ENCODE assay signal across 22 cellular contexts in genomic region chr22:27723150-27723549, GRCh38.
DNase-seq lines count a peak whose midpoint lies in the region; ATAC-seq and TF ChIP-seq lines count a peak whose summit lies in the region.
"Had no signal": no experiment of that assay in that cellular context is flagged by ENCODE, and none has a peak within 500 bp of the region (broad histone marks: within the 10 kb centered on the region; RNA-seq: fewer than 3 reads in every experiment).

No MANE protein-coding gene starts in this region.

- intact Hi-C loops in HCT116 (cut with micrococcal nuclease): no loop called here

- H3K9me3 ChIP-seq in HCT116 (ENCODE audit: control insufficient read depth in 1 of 2, insufficient read depth in 1 of 2, low read depth in 1 of 2, low read length in 2 of 2) (no peaks in the 10 kb centered on the region), osteoblast (ENCODE audit: low read depth, low read length) (no peaks in the 10 kb centered on the region)
- H3K9me3 ChIP-seq: colonic mucosa, vagina had no signal

- BruUV-seq in HCT116 (replicated peaks; lab: Mats Ljungman, UMichigan): no TSS peak

- TF ChIP-seq CTCF in BJ (IDR thresholded peaks at IDR 0.05; ENCODE audit: insufficient read depth, low read depth, low read length) (0 out of 2 replicates have a peak, but pooled peaks have one; percentile 6), HCT116 (IDR thresholded peaks at IDR 0.05 in 2 of 3, conservative IDR thresholded peaks at IDR 0.05 in 1 of 3; ENCODE audit: borderline replicate concordance in 1 of 3, insufficient read depth in 1 of 3, low read depth in 2 of 3, low read length in 2 of 3) (peak in 2 of 3 experiments; percentile 13 to 47; a peak in 1 of 6 replicates), cardiac fibroblast (IDR thresholded peaks at IDR 0.05; ENCODE audit: low read depth, low read length) (peak; percentile 3), osteoblast (IDR thresholded peaks at IDR 0.05; ENCODE audit: extremely low read depth, low read depth, low read length) (peak; percentile 20)

- H3K4me1 ChIP-seq in HCT116 (ENCODE audit: control insufficient read depth in 1 of 2, insufficient read depth in 2 of 2, low read length in 2 of 2) (peaks cover 31 to 48% of the 10 kb centered on the region in 2 experiments), osteoblast (ENCODE audit: insufficient read depth, low read length) (peaks cover 6% of the 10 kb centered on the region)
- H3K4me1 ChIP-seq: colonic mucosa had no signal

- TF ChIP-seq RAD21 in HCT116 (IDR thresholded peaks at IDR 0.05; ENCODE audit: low read depth): peak; percentile 31; the same call in 1 of the 2 replicates

- DNase-seq in BJ (ENCODE audit: low read depth) (no peak), HCT116 (ENCODE audit: low read depth, low spot score) (no peak), cardiac fibroblast (ENCODE audit: low read depth in 2 of 2) (no peak), osteoblast (ENCODE audit: insufficient read length, low spot score, missing footprints) (no peak), dermis blood vessel endothelial cell (no peak), SK-N-DZ (ENCODE audit: low spot score) (no peak)
- DNase-seq in stimulated activated CD8-positive, alpha-beta memory T cell treated with anti-CD3 and anti-CD28 coated beads, Interleukin-4, amount 100 ng/mL, for 48 hours: no peak
- DNase-seq: activated CD4-positive, alpha-beta T cell treated with anti-CD3 and anti-CD28 coated beads, Interleukin-2, amount 50 U/mL, for 4 hours; activated naive CD4-positive, alpha-beta T cell; activated T-cell treated with anti-CD3 and anti-CD28 coated beads for 4 hours; anterior cingulate cortex; C1 segment of cervical spinal cord; colonic mucosa; DMS53; NCI-H1417 treated with DMSO at 0.1 percent for 48 hours; NCI-H2171; NCI-H748 treated with DMSO at 0.1 percent for 48 hours; RPMI8226; stimulated activated CD4-positive, alpha-beta T cell treated with anti-CD3 and anti-CD28 coated beads, Interleukin-4, amount 100 ng/mL, for 24 hours; substantia nigra had no signal

- H3K79me2 ChIP-seq in HCT116 (ENCODE audit: insufficient read depth, low read length) (no peaks in the 10 kb centered on the region), osteoblast (ENCODE audit: insufficient read depth, low read length) (no peaks in the 10 kb centered on the region)

- no peaks in the 10 kb centered on the region for H3K9me2 ChIP-seq in HCT116 (ENCODE audit: insufficient read depth)

- RAD21 ChIA-PET in HCT116 (lab: Charles Lee; ENCODE audit: low non-redundant PET in 1 of 2, low total read pairs in 2 of 2, uncharacterized antibody in 2 of 2, unreplicated experiment in 2 of 2): no interaction called here

- H3K27me3 ChIP-seq in BJ (ENCODE audit: control insufficient read depth, insufficient read depth, low read length): no peaks in the 10 kb centered on the region
- H3K27me3 ChIP-seq in HCT116 (ENCODE audit: insufficient read depth, low read length): no peaks in the 10 kb centered on the region
- no peaks in the 10 kb centered on the region for H3K27me3 ChIP-seq in osteoblast (ENCODE audit: insufficient read depth, low read length)
- H3K27me3 ChIP-seq: colonic mucosa, vagina had no signal

- POLR2A ChIA-PET in BJ (lab: Charles Lee) (no interaction called here), HCT116 (lab: Charles Lee) (no interaction called here)

- H3K4me2 ChIP-seq in HCT116 (ENCODE audit: low read length): no peak overlapping the region
- H3K4me2 ChIP-seq in osteoblast (ENCODE audit: insufficient read depth, low read length): no peak overlapping the region

- H2AFZ ChIP-seq in HCT116 (ENCODE audit: low read depth, low read length, poor library complexity, severe bottlenecking) (no peak overlapping the region), osteoblast (ENCODE audit: low read length) (no peak overlapping the region)

- H3K36me3 ChIP-seq in BJ (ENCODE audit: control insufficient read depth, insufficient read depth, low read length) (no peaks in the 10 kb centered on the region), HCT116 (ENCODE audit: control insufficient read depth in 1 of 2, insufficient read depth in 2 of 2, low read length in 2 of 2) (no peaks in the 10 kb centered on the region), osteoblast (ENCODE audit: insufficient read depth, low read length) (no peaks in the 10 kb centered on the region)
- H3K36me3 ChIP-seq: colonic mucosa, vagina had no signal

- CTCF ChIA-PET in BJ (lab: Yijun Ruan, JAX): interaction anchor here (1.0 to 1.1 kb wide), 2 partner anchors 12 to 144 kb away, joined by 3 read pairs; no protein-coding TSS in a partner anchor
- CTCF ChIA-PET in HCT116 (lab: Charles Lee): interaction anchor here (0.5 to 1.2 kb wide), 2 partner anchors 26 to 80 kb away, joined by 3 to 5 read pairs; no protein-coding TSS in a partner anchor

- ATAC-seq in HCT116: no peak

- no peak for TF ChIP-seq POLR2A in HCT116 (IDR thresholded peaks at IDR 0.05; ENCODE audit: borderline replicate concordance, extremely low read depth, insufficient read depth, insufficient read length)

- H3K9ac ChIP-seq in HCT116 (ENCODE audit: low read length): no peak overlapping the region

- H3K27ac ChIP-seq in HCT116 (ENCODE audit: low read depth, low read length) (no peak overlapping the region), osteoblast (ENCODE audit: low read depth, low read length) (no peak overlapping the region)
- H3K27ac ChIP-seq: colonic mucosa, vagina, VCaP had no signal

- no peaks in the 10 kb centered on the region for H4K20me1 ChIP-seq in HCT116 (ENCODE audit: insufficient read depth)
- no peaks in the 10 kb centered on the region for H4K20me1 ChIP-seq in osteoblast (ENCODE audit: insufficient read depth, low read length)

- H3K4me3 ChIP-seq in BJ (ENCODE audit: low read depth, low read length) (no peak overlapping the region), HCT116 (replicated peaks in 1 of 2; ENCODE audit: low read depth in 1 of 2, low read length in 2 of 2) (no peak overlapping the region), cardiac fibroblast (replicated peaks in 1 of 2; ENCODE audit: low read depth in 2 of 2, low read length in 2 of 2) (no peak overlapping the region), osteoblast (ENCODE audit: insufficient read depth, low read length) (no peak overlapping the region)
- H3K4me3 ChIP-seq: colonic mucosa, vagina had no signal

TF ChIP-seq in HCT116, 20 proteins besides CTCF, POLR2A, EP300 and RAD21 (continues in another document):
- TF ChIP-seq SRF (IDR thresholded peaks at IDR 0.05; ENCODE audit: low read depth): no peak
- no peak for TF ChIP-seq TCF7L2 (IDR thresholded peaks at IDR 0.05; ENCODE audit: borderline replicate concordance, extremely low read depth, insufficient read depth, insufficient read length)
- no peak for TF ChIP-seq CEBPB (IDR thresholded peaks at IDR 0.05; ENCODE audit: low read depth)
- no peak for TF ChIP-seq EGR1 (IDR thresholded peaks at IDR 0.05; ENCODE audit: low read depth)
- TF ChIP-seq POLR2AphosphoS5 (IDR thresholded peaks at IDR 0.05; ENCODE audit: low read depth, low read length): no peak
- no peak for TF ChIP-seq ATF3 (IDR thresholded peaks at IDR 0.05)
- TF ChIP-seq EZH2phosphoT487 (IDR thresholded peaks at IDR 0.05; ENCODE audit: borderline replicate concordance): no peak
- no peak for TF ChIP-seq EZH2 (IDR thresholded peaks at IDR 0.05)
- TF ChIP-seq REST (IDR thresholded peaks at IDR 0.05; ENCODE audit: low read depth): no peak
- no peak for TF ChIP-seq ZBTB33 (IDR thresholded peaks at IDR 0.05; ENCODE audit: extremely low read depth, insufficient replicate concordance, low read length)
- TF ChIP-seq YY1 (IDR thresholded peaks at IDR 0.05; ENCODE audit: extremely low read depth, insufficient replicate concordance, low read depth, low read length): no peak
